20 cellular contexts compared by ENCODE assay signal in the genomic region with DNA sequence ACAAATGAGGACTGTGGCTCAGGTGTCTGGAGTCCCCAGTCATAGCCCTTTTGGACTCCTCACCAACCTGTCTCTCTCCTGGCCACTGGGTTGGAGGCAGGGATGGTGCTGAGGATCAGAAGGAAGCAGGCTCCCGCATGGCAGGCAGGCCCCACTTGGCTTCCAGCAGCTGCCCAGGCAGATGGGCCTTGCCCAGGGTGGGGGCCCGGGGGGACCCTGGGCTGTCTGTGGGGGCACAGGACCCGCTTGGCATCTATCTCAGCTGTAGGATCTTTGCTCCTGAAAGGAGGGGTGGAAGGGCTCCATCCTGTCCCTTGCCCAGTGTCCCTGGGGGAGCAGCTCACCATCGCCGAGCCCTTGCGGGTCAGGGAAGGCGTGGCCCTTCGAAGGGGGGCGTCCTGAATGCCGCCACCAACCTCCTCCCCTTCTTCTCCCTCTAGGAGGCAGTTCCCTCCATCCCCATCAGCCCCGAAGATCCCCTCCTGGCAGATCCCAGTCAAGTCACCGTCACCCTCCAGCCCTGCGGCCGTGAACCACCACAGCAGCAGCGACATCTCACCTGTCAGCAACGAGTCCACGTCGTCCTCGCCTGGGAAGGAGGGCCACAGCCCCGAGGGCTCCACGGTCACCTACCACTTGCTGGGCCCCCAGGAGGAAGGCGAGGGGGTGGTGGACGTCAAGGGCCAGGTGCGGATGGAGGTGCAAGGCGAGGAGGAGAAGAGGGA.
A peak's percentile ranks its signal among the peaks of the same experiment; 100 is the strongest.
DNase-seq lines count a peak whose midpoint lies in the region; ATAC-seq, FAIRE-seq and TF ChIP-seq lines count a peak whose summit lies in the region.
"Had no signal": no experiment of that assay in that cellular context is flagged by ENCODE, and none has a peak within 500 bp of the region (broad histone marks: within the 10 kb centered on the region; RNA-seq: fewer than 3 reads in every experiment).

No MANE protein-coding gene starts in this region.

- H3K9ac ChIP-seq in rectal smooth muscle tissue (ENCODE audit: low read length), result no peak overlapping the region

- ATAC-seq in RWPE2 (ENCODE audit: low read depth) (no peak), HG03139 (IDR thresholded peaks at IDR 0.05; ENCODE audit: unreplicated experiment) (no peak), HG03460 (IDR thresholded peaks at IDR 0.05; ENCODE audit: unreplicated experiment) (no peak)
- ATAC-seq: activated CD8-positive, alpha-beta T cell treated with anti-CD3 and anti-CD28 coated beads, Interleukin-2, amount 10 ng/mL, durations not matched to agents 7 days and 5 days had no signal

- H3K27ac ChIP-seq in 22Rv1 (peak overlapping the region; percentile 100), RWPE2 (ENCODE audit: poor library complexity, severe bottlenecking) (no peak overlapping the region), left ventricle myocardium inferior (replicated peaks) (peak overlapping the region; percentile 3), rectal smooth muscle tissue (ENCODE audit: low read depth, low read length) (peak overlapping the region; percentile 71)
- H3K27ac ChIP-seq: SJSA1 had no signal

- no peak overlapping the region for H3K4me3 ChIP-seq in RWPE2 (ENCODE audit: severe bottlenecking)
- H3K4me3 ChIP-seq in left ventricle myocardium inferior, result no peak overlapping the region
- H3K4me3 ChIP-seq in rectal smooth muscle tissue (ENCODE audit: low read length), result no peak overlapping the region
- H3K4me3 ChIP-seq: GM23338, heart right ventricle, SJSA1 had no signal

- no peak for TF ChIP-seq CTCF in 22Rv1 (IDR thresholded peaks at IDR 0.05)
- no peak for TF ChIP-seq CTCF in RWPE2 (IDR thresholded peaks at IDR 0.05; ENCODE audit: poor library complexity, severe bottlenecking)
- TF ChIP-seq CTCF in left ventricle myocardium inferior (IDR thresholded peaks at IDR 0.05; ENCODE audit: borderline replicate concordance), result no peak

- intact Hi-C loops in left ventricle myocardium inferior (cut with micrococcal nuclease), result no loop called here

- no peak for FAIRE-seq in RCC 7860 (lab: Jason Lieb, UNC)
- FAIRE-seq: endometrium, GM18507 had no signal

- H3K36me3 ChIP-seq in RWPE2 (ENCODE audit: low read depth), result no peaks in the 10 kb centered on the region; the same call in 1 of the 2 replicates
- peaks cover 31% of the 10 kb centered on the region for H3K36me3 ChIP-seq in left ventricle myocardium inferior
- peaks cover 6% of the 10 kb centered on the region for H3K36me3 ChIP-seq in rectal smooth muscle tissue (ENCODE audit: control insufficient read depth, insufficient read depth, low read length)

- H3K4me1 ChIP-seq in RWPE2 (ENCODE audit: insufficient read depth, poor library complexity, severe bottlenecking) (no peaks in the 10 kb centered on the region), left ventricle myocardium inferior (peaks cover 13% of the 10 kb centered on the region), rectal smooth muscle tissue (ENCODE audit: control insufficient read depth, insufficient read depth, low read length) (peaks cover 5% of the 10 kb centered on the region)
- H3K4me1 ChIP-seq: SJSA1 had no signal

- DNase-seq in RWPE2 (ENCODE audit: low spot score) (peak; percentile 61), left ventricle myocardium inferior (no peak), NCI-H1694 (lab: John Stamatoyannopoulos, UW) (no peak), RCC 7860 (ENCODE audit: low spot score) (no peak)
- DNase-seq: activated B cell treated with CpG ODN at 0.5 μM for 24 hours; activated CD8-positive, alpha-beta T cell treated with anti-CD3 and anti-CD28 coated beads, Interleukin-2, amount 10 ng/mL, durations not matched to agents 7 days and 5 days; activated T-cell treated with anti-CD3 and anti-CD28 coated beads, Interleukin-2, amount 50 U/mL, for 48 hours; cortex of kidney; EL; NCI-H1436; NCI-H774 had no signal

- no peaks in the 10 kb centered on the region for H3K27me3 ChIP-seq in RWPE2 (ENCODE audit: insufficient read depth, poor library complexity, severe bottlenecking)
- no peaks in the 10 kb centered on the region for H3K27me3 ChIP-seq in left ventricle myocardium inferior (ENCODE audit: low read depth)
- H3K27me3 ChIP-seq in rectal smooth muscle tissue (ENCODE audit: control insufficient read depth, insufficient read depth, low read length), result no peaks in the 10 kb centered on the region
- H3K27me3 ChIP-seq: heart right ventricle, SJSA1 had no signal

- H3K9me3 ChIP-seq in RWPE2 (ENCODE audit: severe bottlenecking) (no peaks in the 10 kb centered on the region), left ventricle myocardium inferior (replicated peaks) (no peaks in the 10 kb centered on the region)
- H3K9me3 ChIP-seq: heart right ventricle, SJSA1 had no signal
